ENCODE assay signal across 17 cellular contexts in the genomic region with DNA sequence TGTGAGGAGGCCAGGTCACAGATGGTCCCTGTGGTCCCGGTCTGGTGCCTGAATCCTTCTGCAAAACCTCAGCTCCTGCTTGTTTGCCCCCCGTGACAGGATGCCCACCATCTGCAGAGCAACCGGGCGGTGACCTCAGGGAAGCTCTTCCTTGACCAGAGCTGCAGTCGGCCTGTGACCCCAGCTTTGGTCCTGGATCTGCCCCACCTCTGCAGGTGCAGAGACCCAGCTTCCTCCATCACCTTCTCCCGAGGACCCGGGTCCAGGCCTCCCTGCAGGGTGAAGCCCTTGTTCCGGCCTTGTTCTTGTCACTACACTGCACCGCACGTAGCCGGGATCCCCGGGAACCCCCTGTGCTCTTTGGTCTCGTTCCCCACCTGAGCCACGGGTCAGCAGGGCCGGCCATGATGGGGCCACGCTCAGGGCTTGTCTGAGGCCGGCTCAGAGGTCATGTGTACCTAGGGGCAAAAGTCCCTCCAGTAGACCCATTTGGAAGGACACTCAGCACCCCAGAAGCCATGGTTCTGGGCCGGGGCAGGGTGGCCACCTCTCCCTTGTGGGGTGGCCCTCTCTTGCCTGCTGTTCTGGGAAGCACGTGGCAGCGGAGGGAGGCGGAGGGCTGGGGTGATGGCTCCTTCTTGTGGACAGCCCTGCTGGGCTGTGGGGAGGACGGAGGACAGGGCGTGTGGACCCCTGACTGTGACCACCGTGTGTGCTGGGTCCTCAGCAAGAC. TPM values are rescaled to one million over a fixed set of nuclear protein-coding genes. Genes with fewer than 3 reads are reported as not detected.
DNase-seq lines count a peak whose midpoint lies in the region; ATAC-seq and TF ChIP-seq lines count a peak whose summit lies in the region.
"Had no signal": no experiment of that assay in that cellular context is flagged by ENCODE, and none has a peak within 500 bp of the region (broad histone marks: within the 10 kb centered on the region; RNA-seq: fewer than 3 reads in every experiment).

No MANE protein-coding gene starts in this region.

- peak overlapping the region; percentile 67 for H3K4me3 Mint-ChIP-seq in CD4-positive, alpha-beta T cell
- H3K4me3 Mint-ChIP-seq in T-cell = peak overlapping the region; percentile 87 to 93 (median 87)
- peak overlapping the region; percentile 52 to 96 (median 88) for H3K4me3 Mint-ChIP-seq in naive thymus-derived CD8-positive, alpha-beta T cell

- H3K9me3 ChIP-seq in CD4-positive, alpha-beta T cell (ENCODE audit: control insufficient read depth, low read length) = no peaks in the 10 kb centered on the region
- H3K9me3 ChIP-seq: mucosa of descending colon, prostate gland had no signal

- H3K27me3 ChIP-seq in CD4-positive, alpha-beta T cell (ENCODE audit: control insufficient read depth, insufficient read depth, low read length) = no peaks in the 10 kb centered on the region

- peaks cover 16% of the 10 kb centered on the region for H3K36me3 Mint-ChIP-seq in CD4-positive, alpha-beta T cell (ENCODE audit: low read depth)
- peaks cover 4% of the 10 kb centered on the region for H3K36me3 Mint-ChIP-seq in T-cell
- H3K36me3 Mint-ChIP-seq in naive thymus-derived CD8-positive, alpha-beta T cell = peaks cover 0 to 16% (median 0%) of the 10 kb centered on the region in 3 donors

- H3K27ac Mint-ChIP-seq in CD4-positive, alpha-beta T cell = peak overlapping the region; percentile 83
- H3K27ac Mint-ChIP-seq in T-cell = peak overlapping the region; percentile 91 to 95
- peak overlapping the region; percentile 77 to 94 (median 90) for H3K27ac Mint-ChIP-seq in naive thymus-derived CD8-positive, alpha-beta T cell

- CTCF ChIA-PET in CD4-positive, alpha-beta T cell (lab: Charles Lee) = interaction anchor here (1.1 kb wide), 1 partner anchor 14 kb away, joined by 5 read pairs; no protein-coding TSS in a partner anchor
- CTCF ChIA-PET in T-cell (lab: Charles Lee) = interaction anchor here in 1 of 2 donors (1.2 kb wide), 1 partner anchor 14 kb away, joined by 4 read pairs; no protein-coding TSS in a partner anchor

- no peak for TF ChIP-seq CTCF in CD4-positive, alpha-beta T cell (IDR thresholded peaks at IDR 0.05)

- no peaks in the 10 kb centered on the region for H3K27me3 Mint-ChIP-seq in CD4-positive, alpha-beta T cell
- no peaks in the 10 kb centered on the region for H3K27me3 Mint-ChIP-seq in T-cell
- H3K27me3 Mint-ChIP-seq in naive thymus-derived CD8-positive, alpha-beta T cell = no peaks in the 10 kb centered on the region

- DNase-seq in NCI-H526 treated with DMSO at 0.1 percent for 48 hours (lab: John Stamatoyannopoulos, UW) = peak; percentile 48
- DNase-seq in NCI-H526 (lab: John Stamatoyannopoulos, UW) = no peak
- no peak for DNase-seq in CD4-positive, alpha-beta T cell
- no peak for DNase-seq in T-cell
- no peak for DNase-seq in naive thymus-derived CD8-positive, alpha-beta T cell
- no peak for DNase-seq in NCI-H69 (lab: John Stamatoyannopoulos, UW)
- no peak for DNase-seq in DMS153 (lab: John Stamatoyannopoulos, UW)
- DNase-seq: activated CD4-positive, alpha-beta T cell treated with anti-CD3 and anti-CD28 coated beads, Interleukin-2, amount 50 U/mL, for 1 hour; mucosa of descending colon; NCI-H146 had no signal

- intact Hi-C loops in CD4-positive, alpha-beta T cell (cut with DNase I, micrococcal nuclease) = loop anchor here in 1 of 2 experiments (5.0 kb wide), 1 partner anchor 39 kb away; a partner anchor contains a TSS

- no peaks in the 10 kb centered on the region for H3K9me3 Mint-ChIP-seq in CD4-positive, alpha-beta T cell
- H3K9me3 Mint-ChIP-seq in T-cell = no peaks in the 10 kb centered on the region
- H3K9me3 Mint-ChIP-seq in naive thymus-derived CD8-positive, alpha-beta T cell = no peaks in the 10 kb centered on the region

- no peak for ATAC-seq in CD4-positive, alpha-beta T cell (ENCODE audit: poor library complexity)
- no peak for ATAC-seq in T-cell (replicated peaks in 1 of 4)
- ATAC-seq in naive thymus-derived CD8-positive, alpha-beta T cell = no peak
- no peak for ATAC-seq in activated CD4-positive, CD25-positive, alpha-beta regulatory T cell treated with anti-CD3 and anti-CD28 coated beads, Interleukin-2, amount 50 U/mL, for 24 hours
- ATAC-seq: mucosa of descending colon, SK-N-SH treated with all-trans-retinoic acid at 6 μM for 48 hours had no signal

- H3K4me1 Mint-ChIP-seq in CD4-positive, alpha-beta T cell (ENCODE audit: low read depth) = peaks cover 20% of the 10 kb centered on the region
- H3K4me1 Mint-ChIP-seq in T-cell = peaks cover 21 to 32% (median 23%) of the 10 kb centered on the region in 3 donors
- H3K4me1 Mint-ChIP-seq in naive thymus-derived CD8-positive, alpha-beta T cell = peaks cover 16 to 37% (median 24%) of the 10 kb centered on the region in 4 donors

- POLR2A ChIA-PET in CD4-positive, alpha-beta T cell (lab: Charles Lee) = interaction anchor here (0.9 to 1.9 kb wide), 13 partner anchors 8 to 190 kb away, joined by 3 to 23 read pairs (median 5); a partner anchor contains a TSS
- POLR2A ChIA-PET in T-cell (lab: Charles Lee) = interaction anchor here (0.5 to 0.6 kb wide), 3 partner anchors 14 to 29 kb away, joined by 3 to 4 read pairs (median 3); no protein-coding TSS in a partner anchor
- POLR2A ChIA-PET in naive thymus-derived CD8-positive, alpha-beta T cell (lab: Charles Lee) = interaction anchor here (0.7 to 8.7 kb wide), 11 partner anchors 10 to 140 kb away, joined by 3 to 132 read pairs (median 9); a partner anchor contains a TSS

- no peak overlapping the region for H3K27ac ChIP-seq in CD4-positive, alpha-beta T cell (ENCODE audit: low read depth, low read length)
- H3K27ac ChIP-seq: epithelial cell of prostate, prostate gland had no signal

RNA-seq across cellular contexts. Expression of a gene that starts 6.2 kb away (rescaled TPM):
- total RNA-seq in CD4-positive, alpha-beta T cell = not detected
- total RNA-seq in T-cell = under 1 TPM in 3 of 5 donors, not detected in 2; 0.22 to 0.49 (median 0.30) TPM
- total RNA-seq in naive thymus-derived CD8-positive, alpha-beta T cell = under 1 TPM; 0.14 to 0.23 TPM
- under 1 TPM in 1 of 3 donors, not detected in 2; 0.15 TPM for polyA plus RNA-seq in naive thymus-derived CD8-positive, alpha-beta T cell
- total RNA-seq: Daoy, glomerular endothelial cell, urinary bladder had no signal

RNA-seq across cellular contexts. Expression of a gene that starts 19.8 kb away (rescaled TPM):
- under 1 TPM; 0.33 to 0.39 TPM for total RNA-seq in CD4-positive, alpha-beta T cell
- total RNA-seq in T-cell = 1 to 10 TPM in 2 of 5 donors, under 1 TPM in 3; 0.23 to 1.7 (median 0.99) TPM
- total RNA-seq in naive thymus-derived CD8-positive, alpha-beta T cell = 1 to 10 TPM; 1.1 to 1.4 TPM
- 1 to 10 TPM; 2.7 to 9.2 (median 5.1) TPM for polyA plus RNA-seq in naive thymus-derived CD8-positive, alpha-beta T cell
- total RNA-seq: glomerular endothelial cell, mucosa of descending colon, urinary bladder had no signal

RNA-seq across cellular contexts. Expression of a gene that starts 32.0 kb away (rescaled TPM):
- under 1 TPM; 0.56 to 0.58 TPM for total RNA-seq in CD4-positive, alpha-beta T cell
- total RNA-seq in T-cell = 1 to 10 TPM in 2 of 5 donors, under 1 TPM in 2, not detected in 1; 0.42 to 1.5 (median 1.0) TPM
- total RNA-seq in naive thymus-derived CD8-positive, alpha-beta T cell = under 1 TPM in 1 of 2 experiments, not detected in 1; 0.70 TPM
- polyA plus RNA-seq in naive thymus-derived CD8-positive, alpha-beta T cell = 1 to 10 TPM in 1 of 3 donors, under 1 TPM in 2; 0.41 to 1.3 (median 0.59) TPM

RNA-seq across cellular contexts. Expression of a gene that starts 39.1 kb away (rescaled TPM):
- 1 to 10 TPM; 3.3 to 3.5 TPM for total RNA-seq in CD4-positive, alpha-beta T cell
- total RNA-seq in T-cell = 10 to 100 TPM in 2 of 5 donors, 1 to 10 TPM in 3; 2.1 to 13.5 (median 5.3) TPM
- total RNA-seq in naive thymus-derived CD8-positive, alpha-beta T cell = 10 to 100 TPM; 13.6 to 14.0 TPM
- not detected for polyA plus RNA-seq in naive thymus-derived CD8-positive, alpha-beta T cell
- total RNA-seq: urinary bladder had no signal

RNA-seq across cellular contexts. Expression of a gene that starts 40.2 kb away (rescaled TPM):
- total RNA-seq in CD4-positive, alpha-beta T cell = 10 to 100 TPM; 73.6 to 80.1 TPM
- total RNA-seq in T-cell = 100 to 1,000 TPM in 3 of 5 donors, 10 to 100 TPM in 2; 86.7 to 127 (median 107) TPM
- 100 to 1,000 TPM in 1 of 2 experiments, 10 to 100 TPM in 1; 99.1 to 102 TPM for total RNA-seq in naive thymus-derived CD8-positive, alpha-beta T cell
- polyA plus RNA-seq in naive thymus-derived CD8-positive, alpha-beta T cell = 100 to 1,000 TPM; 187 to 197 (median 196) TPM
